In the genomic region with DNA sequence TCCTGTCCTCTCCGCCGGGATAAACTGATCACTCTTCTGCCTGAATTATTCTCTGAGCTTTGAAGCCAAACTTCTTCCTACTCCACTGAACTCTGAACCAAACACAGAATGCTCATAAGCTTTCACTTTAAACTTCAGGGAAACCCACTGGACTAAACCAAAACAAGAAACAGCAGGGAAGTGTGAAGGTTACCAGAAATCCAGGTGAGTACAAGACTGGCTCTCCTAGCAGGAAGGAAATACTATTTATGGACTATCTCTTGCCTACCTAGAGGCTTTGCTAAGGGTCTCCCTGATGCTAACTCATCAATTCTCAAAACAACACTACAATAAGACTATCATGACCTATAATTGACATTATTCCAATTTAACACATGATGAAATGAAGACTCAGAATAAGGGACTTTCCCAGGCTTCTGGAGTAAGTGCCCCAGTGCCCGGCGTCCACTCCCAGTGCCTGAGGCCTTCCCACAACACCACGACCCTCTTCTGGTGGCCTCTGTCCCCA, we compare ENCODE assay signal across 21 cellular contexts.
A peak's percentile ranks its signal among the peaks of the same experiment; 100 is the strongest.
DNase-seq lines count a peak whose midpoint lies in the region; ATAC-seq and TF ChIP-seq lines count a peak whose summit lies in the region.
"Had no signal": no experiment of that assay in that cellular context is flagged by ENCODE, and none has a peak within 500 bp of the region (broad histone marks: within the 10 kb centered on the region; RNA-seq: fewer than 3 reads in every experiment).

No MANE protein-coding gene starts in this region.

- H3K27me3 Mint-ChIP-seq in activated CD4-positive, alpha-beta T cell treated with anti-CD3 and anti-CD28 coated beads, Interleukin-2, amount 10 ng/mL, durations not matched to agents 24 days and 14 days: no peaks in the 10 kb centered on the region
- H3K27me3 Mint-ChIP-seq in dendritic cell treated with granulocyte-macrophage colony-stimulating factor and Interleukin-4, amounts not matched to agents 40 ng/mL and 50 ng/mL, for 4 days: no peaks in the 10 kb centered on the region
- no peaks in the 10 kb centered on the region for H3K27me3 Mint-ChIP-seq in effector memory CD8-positive, alpha-beta T cell

- H3K4me3 ChIP-seq in uterus: no peak overlapping the region
- H3K4me3 ChIP-seq: MG63, SJSA1 had no signal

- intact Hi-C loops in activated CD4-positive, alpha-beta T cell treated with anti-CD3 and anti-CD28 coated beads, Interleukin-2, amount 10 ng/mL, durations not matched to agents 24 days and 14 days (cut with micrococcal nuclease): loop anchor here (2.0 to 5.0 kb wide), 2 partner anchors 36 to 61 kb away; no protein-coding TSS in a partner anchor
- intact Hi-C loops in dendritic cell treated with granulocyte-macrophage colony-stimulating factor and Interleukin-4, amounts not matched to agents 40 ng/mL and 50 ng/mL, for 4 days (cut with micrococcal nuclease): no loop called here
- intact Hi-C loops in uterus (cut with DNase I; ENCODE audit: low total_unique reads): no loop called here

- peak overlapping the region; percentile 33 to 42 for H3K27ac ChIP-seq in uterus
- H3K27ac ChIP-seq: C4-2B, SJSA1 had no signal

- H3K27me3 ChIP-seq in uterus: no peaks in the 10 kb centered on the region
- H3K27me3 ChIP-seq: MG63, SJSA1 had no signal

- H3K4me1 ChIP-seq in uterus: no peaks in the 10 kb centered on the region

- TF ChIP-seq POLR2A in uterus (IDR thresholded peaks at IDR 0.05): no peak

- H3K27ac Mint-ChIP-seq in activated CD4-positive, alpha-beta T cell treated with anti-CD3 and anti-CD28 coated beads, Interleukin-2, amount 10 ng/mL, durations not matched to agents 24 days and 14 days: peak overlapping the region; percentile 77
- H3K27ac Mint-ChIP-seq in dendritic cell treated with granulocyte-macrophage colony-stimulating factor and Interleukin-4, amounts not matched to agents 40 ng/mL and 50 ng/mL, for 4 days: peak overlapping the region; percentile 61
- H3K27ac Mint-ChIP-seq in effector memory CD8-positive, alpha-beta T cell: peak overlapping the region in 1 of 2 donors; percentile 73
- H3K27ac Mint-ChIP-seq: H9, HFFc6 had no signal

- no peak for TF ChIP-seq CTCF in uterus (IDR thresholded peaks at IDR 0.05)

- H3K9me3 ChIP-seq in uterus: no peaks in the 10 kb centered on the region
- H3K9me3 ChIP-seq: MG63, SJSA1 had no signal

- peaks cover 15% of the 10 kb centered on the region for H3K9me3 Mint-ChIP-seq in activated CD4-positive, alpha-beta T cell treated with anti-CD3 and anti-CD28 coated beads, Interleukin-2, amount 10 ng/mL, durations not matched to agents 24 days and 14 days
- no peaks in the 10 kb centered on the region for H3K9me3 Mint-ChIP-seq in dendritic cell treated with granulocyte-macrophage colony-stimulating factor and Interleukin-4, amounts not matched to agents 40 ng/mL and 50 ng/mL, for 4 days
- no peaks in the 10 kb centered on the region for H3K9me3 Mint-ChIP-seq in effector memory CD8-positive, alpha-beta T cell
- H3K9me3 Mint-ChIP-seq: CD8-positive, alpha-beta memory T cell; HFFc6 had no signal

- ATAC-seq in GM19324 (IDR thresholded peaks at IDR 0.05; ENCODE audit: low FRiP score, unreplicated experiment): no peak
- no peak for ATAC-seq in effector memory CD8-positive, alpha-beta T cell (replicated peaks)

- peaks cover 43% of the 10 kb centered on the region for H3K4me1 Mint-ChIP-seq in activated CD4-positive, alpha-beta T cell treated with anti-CD3 and anti-CD28 coated beads, Interleukin-2, amount 10 ng/mL, durations not matched to agents 24 days and 14 days
- peaks cover 44% of the 10 kb centered on the region for H3K4me1 Mint-ChIP-seq in dendritic cell treated with granulocyte-macrophage colony-stimulating factor and Interleukin-4, amounts not matched to agents 40 ng/mL and 50 ng/mL, for 4 days (ENCODE audit: low read depth)
- H3K4me1 Mint-ChIP-seq in effector memory CD8-positive, alpha-beta T cell (ENCODE audit: low read depth in 2 of 2): peaks cover 19% of the 10 kb centered on the region in 2 donors

- H3K4me3 Mint-ChIP-seq in activated CD4-positive, alpha-beta T cell treated with anti-CD3 and anti-CD28 coated beads, Interleukin-2, amount 10 ng/mL, durations not matched to agents 24 days and 14 days: peak overlapping the region; percentile 1
- no peak overlapping the region for H3K4me3 Mint-ChIP-seq in dendritic cell treated with granulocyte-macrophage colony-stimulating factor and Interleukin-4, amounts not matched to agents 40 ng/mL and 50 ng/mL, for 4 days
- no peak overlapping the region for H3K4me3 Mint-ChIP-seq in effector memory CD8-positive, alpha-beta T cell
- H3K4me3 Mint-ChIP-seq: CD8-positive, alpha-beta memory T cell; H9; HFFc6 had no signal

- peaks cover 28% of the 10 kb centered on the region for H3K36me3 Mint-ChIP-seq in activated CD4-positive, alpha-beta T cell treated with anti-CD3 and anti-CD28 coated beads, Interleukin-2, amount 10 ng/mL, durations not matched to agents 24 days and 14 days (ENCODE audit: low read depth)
- no peaks in the 10 kb centered on the region for H3K36me3 Mint-ChIP-seq in dendritic cell treated with granulocyte-macrophage colony-stimulating factor and Interleukin-4, amounts not matched to agents 40 ng/mL and 50 ng/mL, for 4 days (ENCODE audit: low read depth)
- no peaks in the 10 kb centered on the region for H3K36me3 Mint-ChIP-seq in effector memory CD8-positive, alpha-beta T cell (ENCODE audit: insufficient read depth)
- H3K36me3 Mint-ChIP-seq: CD8-positive, alpha-beta memory T cell had no signal

- DNase-seq in activated CD4-positive, alpha-beta T cell treated with anti-CD3 and anti-CD28 coated beads, Interleukin-2, amount 10 ng/mL, durations not matched to agents 24 days and 14 days: no peak
- DNase-seq in activated CD4-positive, alpha-beta T cell treated with anti-CD3 and anti-CD28 coated beads for 48 hours: no peak
- peak; percentile 49 for DNase-seq in mesenteric fat pad (ENCODE audit: low spot score)
- DNase-seq in uterus: no peak
- DNase-seq in DMS79 treated with DMSO at 0.1 percent for 48 hours (lab: John Stamatoyannopoulos, UW): no peak
- no peak for DNase-seq in effector memory CD8-positive, alpha-beta T cell
- DNase-seq: 8988T; CD8-positive, alpha-beta memory T cell; DMS53; H9; HFFc6; MG63; NCI-H1417; NCI-H1694 treated with DMSO at 0.1 percent for 48 hours; NCI-H2081 treated with DMSO at 0.1 percent for 48 hours; NCI-H524 treated with DMSO at 0.1 percent for 48 hours; OCI-M1 had no signal

- H3K36me3 ChIP-seq in uterus: no peaks in the 10 kb centered on the region
- H3K36me3 ChIP-seq: MG63, SJSA1 had no signal
